31 cellular contexts compared by ENCODE assay signal in genomic region chr11:108522318-108522717, GRCh38.
"Had no signal": no experiment of that assay in that cellular context is flagged by ENCODE, and none has a peak within 500 bp of the region (broad histone marks: within the 10 kb centered on the region; RNA-seq: fewer than 3 reads in every experiment).

No MANE protein-coding gene starts in this region.

- H3K27me3 Mint-ChIP-seq: activated CD4-positive, alpha-beta T cell treated with anti-CD3 and anti-CD28 coated beads, Interleukin-2, amount 10 ng/mL, durations not matched to agents 24 days and 14 days; activated CD8-positive, alpha-beta T cell treated with anti-CD3 and anti-CD28 coated beads for 36 hours; activated naive CD4-positive, alpha-beta T cell treated with anti-CD3 and anti-CD28 coated beads, Interleukin-2, amount 50 U/mL, for 24 hours; activated naive CD8-positive, alpha-beta T cell treated with anti-CD3 and anti-CD28 coated beads, Interleukin-2, amount 10 ng/mL, durations not matched to agents 7 days and 5 days; activated T-cell treated with anti-CD3 and anti-CD28 coated beads, Interleukin-2, amount 50 U/mL, for 24 hours had no signal

- FAIRE-seq: astrocyte had no signal

- ATAC-seq: activated CD8-positive, alpha-beta T cell treated with anti-CD3 and anti-CD28 coated beads for 36 hours; body of pancreas had no signal

- H3K9me3 ChIP-seq: body of pancreas, breast epithelium, MG63 had no signal

- H3K27ac Mint-ChIP-seq: activated CD4-positive, alpha-beta T cell treated with anti-CD3 and anti-CD28 coated beads, Interleukin-2, amount 10 ng/mL, durations not matched to agents 24 days and 14 days; activated CD8-positive, alpha-beta T cell treated with anti-CD3 and anti-CD28 coated beads for 36 hours; activated naive CD4-positive, alpha-beta T cell treated with anti-CD3 and anti-CD28 coated beads, Interleukin-2, amount 50 U/mL, for 24 hours; activated naive CD8-positive, alpha-beta T cell treated with anti-CD3 and anti-CD28 coated beads, Interleukin-2, amount 10 ng/mL, durations not matched to agents 7 days and 5 days; activated T-cell treated with anti-CD3 and anti-CD28 coated beads, Interleukin-2, amount 50 U/mL, for 24 hours; activated T-helper 2 cell treated with anti-CD3 and anti-CD28 coated beads, Interferon-gamma antibody, Interleukin-2, Interleukin-4, amounts not matched to agents 10 μg/mL and 5 μg/mL and 100 μg/mL, durations not matched to agents 14 hours and 24 hours and 36 hours had no signal

- H3K27ac ChIP-seq: body of pancreas, breast epithelium, WERI-Rb-1 had no signal

- H3K4me1 Mint-ChIP-seq: activated naive CD4-positive, alpha-beta T cell treated with anti-CD3 and anti-CD28 coated beads, Interleukin-2, amount 50 U/mL, for 24 hours; activated naive CD8-positive, alpha-beta T cell treated with anti-CD3 and anti-CD28 coated beads, Interleukin-2, amount 10 ng/mL, durations not matched to agents 7 days and 5 days had no signal

- H3K4me1 ChIP-seq: body of pancreas, breast epithelium had no signal

- H3K36me3 ChIP-seq: breast epithelium, MG63, WERI-Rb-1 had no signal

- H3K9me3 Mint-ChIP-seq: activated CD4-positive, alpha-beta T cell treated with anti-CD3 and anti-CD28 coated beads, Interleukin-2, amount 10 ng/mL, durations not matched to agents 24 days and 14 days; activated naive CD4-positive, alpha-beta T cell treated with anti-CD3 and anti-CD28 coated beads, Interleukin-2, amount 50 U/mL, for 24 hours; activated naive CD8-positive, alpha-beta T cell treated with anti-CD3 and anti-CD28 coated beads, Interleukin-2, amount 10 ng/mL, durations not matched to agents 7 days and 5 days; activated T-cell treated with anti-CD3 and anti-CD28 coated beads, Interleukin-2, amount 50 U/mL, for 24 hours; activated T-helper 2 cell treated with anti-CD3 and anti-CD28 coated beads, Interferon-gamma antibody, Interleukin-2, Interleukin-4, amounts not matched to agents 10 μg/mL and 5 μg/mL and 100 μg/mL, durations not matched to agents 14 hours and 24 hours and 36 hours had no signal

- DNase-seq: activated CD4-positive, alpha-beta T cell treated with anti-CD3 and anti-CD28 coated beads, Interleukin-2, amount 10 ng/mL, durations not matched to agents 24 days and 14 days; activated CD4-positive, alpha-beta T cell treated with anti-CD3 and anti-CD28 coated beads, Interleukin-2, amount 50 U/mL, for 4 hours; activated CD8-positive, alpha-beta T cell treated with anti-CD3 and anti-CD28 coated beads for 36 hours; activated gamma-delta T cell; activated naive CD4-positive, alpha-beta T cell treated with Interleukin-2 at 50 U/mL for 16 hours; activated naive CD8-positive, alpha-beta T cell treated with anti-CD3 and anti-CD28 coated beads, Interleukin-2, amount 10 ng/mL, durations not matched to agents 7 days and 5 days; activated T-cell treated with anti-CD3 and anti-CD28 coated beads, Interleukin-2, amount 50 U/mL, for 24 hours; amygdala; body of pancreas; Kasumi-1; MG63; NCI-H1092; NCI-H1436 treated with DMSO at 0.1 percent for 48 hours; NCI-H1694 treated with DMSO at 0.1 percent for 48 hours; NCI-H2029; NCI-H2107; NCI-H2171; NCI-H510A; NCI-H526; NCI-H748 treated with DMSO at 0.1 percent for 48 hours; OCI-M1; Right ventricle myocardium superior; SW 1271; T-helper 1 cell; T-helper 2 cell; T-helper 9 cell; WERI-Rb-1 had no signal

- H3K27me3 ChIP-seq: body of pancreas, breast epithelium, MG63 had no signal

- H3K4me3 ChIP-seq: body of pancreas, breast epithelium, MG63 had no signal

- H3K4me3 Mint-ChIP-seq: activated CD4-positive, alpha-beta T cell treated with anti-CD3 and anti-CD28 coated beads, Interleukin-2, amount 10 ng/mL, durations not matched to agents 24 days and 14 days; activated CD8-positive, alpha-beta T cell treated with anti-CD3 and anti-CD28 coated beads for 36 hours; activated naive CD4-positive, alpha-beta T cell treated with anti-CD3 and anti-CD28 coated beads, Interleukin-2, amount 50 U/mL, for 24 hours; activated naive CD8-positive, alpha-beta T cell treated with anti-CD3 and anti-CD28 coated beads, Interleukin-2, amount 10 ng/mL, durations not matched to agents 7 days and 5 days; activated T-cell treated with anti-CD3 and anti-CD28 coated beads, Interleukin-2, amount 50 U/mL, for 24 hours had no signal
